In genomic region chr2:32954206-32954605, GRCh38 we compare ENCODE assay signal across 3 cellular contexts.
TF ChIP-seq lines count a peak whose summit lies in the region.

No MANE protein-coding gene starts in this region.

TF ChIP-seq in IMR-90, 13 proteins besides CTCF, POLR2A, EP300 and RAD21:
- TF ChIP-seq MAZ (IDR thresholded peaks at IDR 0.05; ENCODE audit: borderline replicate concordance, low read depth, low read length) (no peak), CEBPB (IDR thresholded peaks at IDR 0.05; ENCODE audit: low read depth, low read length) (no peak), FOS (IDR thresholded peaks at IDR 0.05; ENCODE audit: low read depth, low read length) (no peak), MAFK (IDR thresholded peaks at IDR 0.05; ENCODE audit: low read depth, low read length) (no peak), RCOR1 (IDR thresholded peaks at IDR 0.05; ENCODE audit: insufficient replicate concordance, low read length) (no peak)

TF ChIP-seq in HEK293T, 16 proteins besides CTCF, POLR2A, EP300 and RAD21:
- TF ChIP-seq TARDBP (IDR thresholded peaks at IDR 0.05) (no peak), HDGF (IDR thresholded peaks at IDR 0.05; ENCODE audit: borderline replicate concordance) (no peak), SP1 (IDR thresholded peaks at IDR 0.05) (no peak), ARNT (IDR thresholded peaks at IDR 0.05) (no peak), L3MBTL2 (conservative IDR thresholded peaks at IDR 0.05) (no peak), FOXA1 (IDR thresholded peaks at IDR 0.05) (no peak), ELF4 (IDR thresholded peaks at IDR 0.05) (no peak), ZNF384 (IDR thresholded peaks at IDR 0.05) (no peak)

TF ChIP-seq in SK-N-SH treated with all-trans-retinoic acid at 6 μM for 48 hours, 23 proteins besides CTCF, POLR2A, EP300 and RAD21:
- TF ChIP-seq ZFP30 (CRISPR knock-in tag; IDR thresholded peaks at IDR 0.05) (no peak), PPARA (CRISPR knock-in tag; IDR thresholded peaks at IDR 0.05; ENCODE audit: borderline replicate concordance) (no peak), CSDC2 (CRISPR knock-in tag; IDR thresholded peaks at IDR 0.05) (no peak), BACH2 (CRISPR knock-in tag; IDR thresholded peaks at IDR 0.05; ENCODE audit: borderline replicate concordance) (no peak), ZC3H10 (CRISPR knock-in tag; IDR thresholded peaks at IDR 0.05) (no peak), ARNTL (CRISPR knock-in tag; IDR thresholded peaks at IDR 0.05; ENCODE audit: borderline replicate concordance, low read depth) (no peak), GLIS3 (CRISPR knock-in tag; IDR thresholded peaks at IDR 0.05) (no peak), PATZ1 (CRISPR knock-in tag; IDR thresholded peaks at IDR 0.05; ENCODE audit: borderline replicate concordance) (no peak)
- TF ChIP-seq, protein P1, sequence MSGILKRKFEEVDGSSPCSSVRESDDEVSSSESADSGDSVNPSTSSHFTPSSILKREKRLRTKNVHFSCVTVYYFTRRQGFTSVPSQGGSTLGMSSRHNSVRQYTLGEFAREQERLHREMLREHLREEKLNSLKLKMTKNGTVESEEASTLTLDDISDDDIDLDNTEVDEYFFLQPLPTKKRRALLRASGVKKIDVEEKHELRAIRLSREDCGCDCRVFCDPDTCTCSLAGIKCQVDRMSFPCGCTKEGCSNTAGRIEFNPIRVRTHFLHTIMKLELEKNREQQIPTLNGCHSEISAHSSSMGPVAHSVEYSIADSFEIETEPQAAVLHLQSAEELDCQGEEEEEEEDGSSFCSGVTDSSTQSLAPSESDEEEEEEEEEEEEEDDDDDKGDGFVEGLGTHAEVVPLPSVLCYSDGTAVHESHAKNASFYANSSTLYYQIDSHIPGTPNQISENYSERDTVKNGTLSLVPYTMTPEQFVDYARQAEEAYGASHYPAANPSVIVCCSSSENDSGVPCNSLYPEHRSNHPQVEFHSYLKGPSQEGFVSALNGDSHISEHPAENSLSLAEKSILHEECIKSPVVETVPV (CRISPR knock-in tag; IDR thresholded peaks at IDR 0.05), result no peak
TF ChIP-seq in SK-N-SH treated with all-trans-retinoic acid at 6 μM for 48 hours: peak in this region for 0.
